9 cellular contexts compared by ENCODE assay signal in genomic region chr17:64118452-64118979, GRCh38. TPM values are rescaled to one million over a fixed set of nuclear protein-coding genes. Genes with fewer than 3 reads are reported as not detected.
DNase-seq lines count a peak whose midpoint lies in the region; ATAC-seq and TF ChIP-seq lines count a peak whose summit lies in the region.
"Had no signal": no experiment of that assay in that cellular context is flagged by ENCODE, and none has a peak within 500 bp of the region (broad histone marks: within the 10 kb centered on the region; RNA-seq: fewer than 3 reads in every experiment).

No MANE protein-coding gene starts in this region.

- no peak for TF ChIP-seq RAD21 in Ishikawa (IDR thresholded peaks at IDR 0.05; ENCODE audit: low read depth)

- TF ChIP-seq EP300 in Ishikawa (IDR thresholded peaks at IDR 0.05; ENCODE audit: borderline replicate concordance) = no peak

- peak; percentile 82 for ATAC-seq in left ventricle myocardium superior
- ATAC-seq in HG02623 (IDR thresholded peaks at IDR 0.05; ENCODE audit: unreplicated experiment) = no peak
- no peak for ATAC-seq in HG03175 (IDR thresholded peaks at IDR 0.05; ENCODE audit: unreplicated experiment)
- no peak for ATAC-seq in GM19328 (IDR thresholded peaks at IDR 0.05; ENCODE audit: unreplicated experiment)

- DNase-seq in AML-193 (lab: John Stamatoyannopoulos, UW) (peak; percentile 25 to 26), SW480 (ENCODE audit: low spot score) (peak; percentile 17), left ventricle myocardium superior (peak; percentile 64), middle frontal gyrus (ENCODE audit: extremely low spot score, low spot score) (no peak)
- DNase-seq: glutamatergic neuron had no signal

- intact Hi-C loops in left ventricle myocardium superior (cut with micrococcal nuclease) = no loop called here

TF ChIP-seq in Ishikawa, 13 proteins besides CTCF, POLR2A, EP300 and RAD21:
- peak; percentile 74 for TF ChIP-seq NFIC (IDR thresholded peaks at IDR 0.05)
- no peak for TF ChIP-seq FOXM1 (IDR thresholded peaks at IDR 0.05; ENCODE audit: borderline replicate concordance, low read depth)

RNA-seq across cellular contexts. Expression of gene ERN1, which starts 11.4 kb away (rescaled TPM):
- 9.0 TPM for total RNA-seq in left ventricle myocardium superior
